Comparison of ENCODE assay signal across 25 cellular contexts in the genomic region with DNA sequence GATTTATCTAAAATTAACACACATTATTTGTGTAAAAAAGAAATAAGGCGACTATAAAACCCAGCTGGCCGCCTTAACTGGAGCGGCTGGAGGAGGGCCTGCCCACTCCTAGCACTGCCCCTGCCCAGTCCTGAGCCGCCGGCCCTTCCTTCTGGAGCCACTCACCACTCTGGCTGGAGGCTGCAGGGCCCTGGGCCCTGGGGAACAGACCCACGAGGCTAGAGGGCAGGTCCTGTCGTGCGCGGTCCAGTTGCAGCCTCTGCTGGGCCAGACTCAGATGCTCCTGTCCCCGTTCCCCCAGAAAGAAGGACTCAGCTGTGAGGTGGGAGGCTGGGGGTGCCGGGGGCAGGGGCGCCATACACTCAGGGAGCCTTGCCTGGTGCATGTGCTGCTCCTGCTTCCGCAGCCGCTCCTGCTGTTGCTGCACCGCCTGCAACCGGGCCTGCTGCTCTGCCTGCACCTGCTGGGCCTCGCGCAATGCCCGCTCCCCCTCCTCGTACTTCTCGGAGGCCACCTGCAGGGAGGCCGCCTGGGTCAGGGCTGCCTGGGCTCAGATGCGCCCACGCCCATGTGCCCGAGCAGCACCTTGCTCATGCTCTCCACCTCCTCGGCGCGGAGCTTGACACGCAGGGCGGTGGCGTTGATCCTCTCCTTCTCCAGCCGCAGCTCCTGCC.
"Had no signal": no experiment of that assay in that cellular context is flagged by ENCODE, and none has a peak within 500 bp of the region (broad histone marks: within the 10 kb centered on the region; RNA-seq: fewer than 3 reads in every experiment).

No MANE protein-coding gene starts in this region.

- H3K27me3 ChIP-seq: colonic mucosa, dorsolateral prefrontal cortex, neural progenitor cell, right lobe of liver, upper lobe of left lung had no signal

- H3K4me3 Mint-ChIP-seq: activated CD4-positive, alpha-beta T cell treated with anti-CD3 and anti-CD28 coated beads for 36 hours; activated naive CD8-positive, alpha-beta T cell; effector memory CD8-positive, alpha-beta T cell; immature natural killer cell; naive thymus-derived CD4-positive, alpha-beta T cell; neural progenitor cell; stimulated activated naive CD8-positive, alpha-beta T cell treated with anti-CD3 and anti-CD28 coated beads, Interleukin-15, Interleukin-2, amounts not matched to agents 100 ng/mL and 50 ng/mL, for 24 hours; T-helper 2 cell treated with Interferon-gamma antibody and Interleukin-4, amounts not matched to agents 5 μg/mL and 100 μg/mL, for 36 hours had no signal

- H3K4me3 ChIP-seq: colonic mucosa, dorsolateral prefrontal cortex, neural progenitor cell, right lobe of liver, upper lobe of left lung had no signal

- H3K36me3 ChIP-seq: colonic mucosa, neural progenitor cell, right lobe of liver had no signal

- ATAC-seq: activated CD4-positive, alpha-beta T cell treated with anti-CD3 and anti-CD28 coated beads for 36 hours; effector memory CD8-positive, alpha-beta T cell; esophagus mucosa; naive thymus-derived CD4-positive, alpha-beta T cell had no signal

- H3K36me3 Mint-ChIP-seq: activated naive CD8-positive, alpha-beta T cell had no signal

- H3K4me1 Mint-ChIP-seq: neural progenitor cell had no signal

- H3K27ac Mint-ChIP-seq: activated CD4-positive, alpha-beta T cell treated with anti-CD3 and anti-CD28 coated beads for 36 hours; activated naive CD8-positive, alpha-beta T cell; effector memory CD8-positive, alpha-beta T cell; immature natural killer cell; naive thymus-derived CD4-positive, alpha-beta T cell; neural progenitor cell; progenitor cell of endocrine pancreas; stimulated activated naive CD8-positive, alpha-beta T cell treated with anti-CD3 and anti-CD28 coated beads, Interleukin-15, Interleukin-2, amounts not matched to agents 100 ng/mL and 50 ng/mL, for 24 hours; T-helper 2 cell treated with Interferon-gamma antibody and Interleukin-4, amounts not matched to agents 5 μg/mL and 100 μg/mL, for 36 hours had no signal

- H3K27ac ChIP-seq: colonic mucosa, dorsolateral prefrontal cortex, neural progenitor cell, right lobe of liver, upper lobe of left lung had no signal

- H3K27me3 Mint-ChIP-seq: activated CD4-positive, alpha-beta T cell treated with anti-CD3 and anti-CD28 coated beads for 36 hours; activated naive CD8-positive, alpha-beta T cell; effector memory CD8-positive, alpha-beta T cell; naive thymus-derived CD4-positive, alpha-beta T cell; progenitor cell of endocrine pancreas; stimulated activated naive CD8-positive, alpha-beta T cell treated with anti-CD3 and anti-CD28 coated beads, Interleukin-15, Interleukin-2, amounts not matched to agents 100 ng/mL and 50 ng/mL, for 24 hours had no signal

- H3K4me1 ChIP-seq: colonic mucosa, neural progenitor cell, right lobe of liver had no signal

- DNase-seq: activated CD4-positive, alpha-beta T cell treated with anti-CD3 and anti-CD28 coated beads for 36 hours; activated CD4-positive, CD25-positive, alpha-beta regulatory T cell; activated CD8-positive, alpha-beta memory T cell treated with anti-CD3 and anti-CD28 coated beads for 24 hours; activated effector memory CD4-positive, alpha-beta T cell treated with Interleukin-2 at 50 U/mL for 16 hours; activated naive CD4-positive, alpha-beta T cell treated with Interleukin-2 at 50 U/mL for 16 hours; anterior cingulate cortex; colonic mucosa; dorsolateral prefrontal cortex; effector memory CD8-positive, alpha-beta T cell; foreskin fibroblast; head of caudate nucleus; hippocampal formation; immature natural killer cell; midbrain; naive thymus-derived CD4-positive, alpha-beta T cell; right lobe of liver; stimulated activated CD4-positive, alpha-beta T cell treated with anti-CD3 and anti-CD28 coated beads, Interleukin-2, amount 100 ng/mL, for 48 hours; T-helper 1 cell; upper lobe of left lung had no signal

- H3K9me3 ChIP-seq: colonic mucosa, right lobe of liver, upper lobe of left lung had no signal

- H3K9me3 Mint-ChIP-seq: effector memory CD8-positive, alpha-beta T cell; naive thymus-derived CD4-positive, alpha-beta T cell; neural progenitor cell; stimulated activated naive CD8-positive, alpha-beta T cell treated with anti-CD3 and anti-CD28 coated beads, Interleukin-15, Interleukin-2, amounts not matched to agents 100 ng/mL and 50 ng/mL, for 24 hours; T-helper 2 cell treated with Interferon-gamma antibody and Interleukin-4, amounts not matched to agents 5 μg/mL and 100 μg/mL, for 36 hours had no signal
